ENCODE assay signal across 12 cellular contexts in genomic region chr10:17202506-17202905, GRCh38. TPM values are rescaled to one million over a fixed set of nuclear protein-coding genes. Genes with fewer than 3 reads are reported as not detected.
A peak's percentile ranks its signal among the peaks of the same experiment; 100 is the strongest.
DNase-seq lines count a peak whose midpoint lies in the region; ATAC-seq and TF ChIP-seq lines count a peak whose summit lies in the region.
"Had no signal": no experiment of that assay in that cellular context is flagged by ENCODE, and none has a peak within 500 bp of the region (broad histone marks: within the 10 kb centered on the region; RNA-seq: fewer than 3 reads in every experiment).

No MANE protein-coding gene starts in this region.

- H3K4me1 ChIP-seq in KMS-11 (ENCODE audit: low read depth, poor library complexity, severe bottlenecking) (peaks cover 28% of the 10 kb centered on the region), ectodermal cell (ENCODE audit: control insufficient read depth, insufficient read depth, low read length) (peaks cover 18% of the 10 kb centered on the region)

- H3K4me2 ChIP-seq in KMS-11, result no peak overlapping the region

- no peak overlapping the region for H3K27ac ChIP-seq in CD4-positive, alpha-beta T cell (ENCODE audit: low read depth, low read length)
- H3K27ac ChIP-seq in KMS-11, result no peak overlapping the region
- H3K27ac ChIP-seq in ectodermal cell (ENCODE audit: insufficient read depth, low read depth, low read length, poor library complexity, severe bottlenecking), result peak overlapping the region; percentile 97

- H3K27me3 ChIP-seq in CD4-positive, alpha-beta T cell (ENCODE audit: control insufficient read depth, insufficient read depth, low read length), result no peaks in the 10 kb centered on the region
- H3K27me3 ChIP-seq in KMS-11 (ENCODE audit: insufficient read depth, low read depth) (no peaks in the 10 kb centered on the region), ectodermal cell (ENCODE audit: control insufficient read depth, insufficient read depth, low read length, poor library complexity, severe bottlenecking) (no peaks in the 10 kb centered on the region)

- H3K27ac Mint-ChIP-seq in CD4-positive, alpha-beta T cell, result peak overlapping the region; percentile 96
- H3K27ac Mint-ChIP-seq in neural crest cell (ENCODE audit: unreplicated experiment), result peak overlapping the region; percentile 71
- H3K27ac Mint-ChIP-seq in activated T-helper 2 cell treated with anti-CD3 and anti-CD28 coated beads, Interferon-gamma antibody, Interleukin-2, Interleukin-4, amounts not matched to agents 10 μg/mL and 5 μg/mL and 100 μg/mL, durations not matched to agents 14 hours and 24 hours and 36 hours, result no peak overlapping the region

- H3K9me3 Mint-ChIP-seq in CD4-positive, alpha-beta T cell, result no peaks in the 10 kb centered on the region
- no peaks in the 10 kb centered on the region for H3K9me3 Mint-ChIP-seq in neural crest cell
- H3K9me3 Mint-ChIP-seq in activated T-helper 2 cell treated with anti-CD3 and anti-CD28 coated beads, Interferon-gamma antibody, Interleukin-2, Interleukin-4, amounts not matched to agents 10 μg/mL and 5 μg/mL and 100 μg/mL, durations not matched to agents 14 hours and 24 hours and 36 hours, result no peaks in the 10 kb centered on the region

- H4K20me1 ChIP-seq in KMS-11 (ENCODE audit: insufficient read depth), result no peaks in the 10 kb centered on the region

- peak overlapping the region; percentile 69 for H3K4me3 Mint-ChIP-seq in CD4-positive, alpha-beta T cell
- H3K4me3 Mint-ChIP-seq in neural crest cell, result no peak overlapping the region
- no peak overlapping the region for H3K4me3 Mint-ChIP-seq in activated T-helper 2 cell treated with anti-CD3 and anti-CD28 coated beads, Interferon-gamma antibody, Interleukin-2, Interleukin-4, amounts not matched to agents 10 μg/mL and 5 μg/mL and 100 μg/mL, durations not matched to agents 14 hours and 24 hours and 36 hours (ENCODE audit: low read depth)

- POLR2A ChIA-PET in CD4-positive, alpha-beta T cell (lab: Charles Lee), result interaction anchor here (0.9 to 10.5 kb wide), 4 partner anchors 10 to 385 kb away, joined by 3 to 375 read pairs (median 10); partner anchors contain the start of genes RSU1 and VIM

- TF ChIP-seq CTCF in CD4-positive, alpha-beta T cell (IDR thresholded peaks at IDR 0.05), result no peak
- TF ChIP-seq CTCF in KMS-11 (conservative IDR thresholded peaks at IDR 0.05; ENCODE audit: low read depth, low read length), result no peak
- TF ChIP-seq CTCF in neural crest cell (conservative IDR thresholded peaks at IDR 0.05), result no peak

- H3K4me1 Mint-ChIP-seq in CD4-positive, alpha-beta T cell (ENCODE audit: low read depth), result peaks cover 52% of the 10 kb centered on the region
- H3K4me1 Mint-ChIP-seq in neural crest cell, result peaks cover 51% of the 10 kb centered on the region
- peaks cover 59% of the 10 kb centered on the region for H3K4me1 Mint-ChIP-seq in activated T-helper 2 cell treated with anti-CD3 and anti-CD28 coated beads, Interferon-gamma antibody, Interleukin-2, Interleukin-4, amounts not matched to agents 10 μg/mL and 5 μg/mL and 100 μg/mL, durations not matched to agents 14 hours and 24 hours and 36 hours (ENCODE audit: low read depth)

- no peaks in the 10 kb centered on the region for H3K27me3 Mint-ChIP-seq in CD4-positive, alpha-beta T cell
- no peaks in the 10 kb centered on the region for H3K27me3 Mint-ChIP-seq in neural crest cell (ENCODE audit: low read depth)
- H3K27me3 Mint-ChIP-seq in activated T-helper 2 cell treated with anti-CD3 and anti-CD28 coated beads, Interferon-gamma antibody, Interleukin-2, Interleukin-4, amounts not matched to agents 10 μg/mL and 5 μg/mL and 100 μg/mL, durations not matched to agents 14 hours and 24 hours and 36 hours (ENCODE audit: low read depth), result peaks cover 7% of the 10 kb centered on the region

- H3K9ac ChIP-seq in KMS-11, result no peak overlapping the region

- CTCF ChIA-PET in CD4-positive, alpha-beta T cell (lab: Charles Lee), result no interaction called here

- no peak for ATAC-seq in CD4-positive, alpha-beta T cell (ENCODE audit: poor library complexity)
- ATAC-seq in HG02588 (IDR thresholded peaks at IDR 0.05; ENCODE audit: unreplicated experiment), result no peak
- ATAC-seq: SK-N-SH treated with all-trans-retinoic acid at 6 μM for 48 hours had no signal

- H3K36me3 Mint-ChIP-seq in CD4-positive, alpha-beta T cell (ENCODE audit: low read depth), result no peaks in the 10 kb centered on the region
- no peaks in the 10 kb centered on the region for H3K36me3 Mint-ChIP-seq in neural crest cell (ENCODE audit: low read depth)
- no peaks in the 10 kb centered on the region for H3K36me3 Mint-ChIP-seq in activated T-helper 2 cell treated with anti-CD3 and anti-CD28 coated beads, Interferon-gamma antibody, Interleukin-2, Interleukin-4, amounts not matched to agents 10 μg/mL and 5 μg/mL and 100 μg/mL, durations not matched to agents 14 hours and 24 hours and 36 hours (ENCODE audit: low read depth)

- intact Hi-C loops in CD4-positive, alpha-beta T cell (cut with DNase I, micrococcal nuclease), result loop anchor here in 1 of 2 experiments (10.0 kb wide), 1 partner anchor 178 kb away; no protein-coding TSS in a partner anchor
- intact Hi-C loops in activated T-helper 2 cell treated with anti-CD3 and anti-CD28 coated beads, Interferon-gamma antibody, Interleukin-2, Interleukin-4, amounts not matched to agents 10 μg/mL and 5 μg/mL and 100 μg/mL, durations not matched to agents 14 hours and 24 hours and 36 hours (cut with micrococcal nuclease), result loop anchor here (10.0 kb wide), 1 partner anchor 768 kb away; the partner anchor contains the start of gene PTER

- H3K9me3 ChIP-seq in CD4-positive, alpha-beta T cell (ENCODE audit: control insufficient read depth, low read length), result no peaks in the 10 kb centered on the region
- H3K9me3 ChIP-seq in ectodermal cell (ENCODE audit: control insufficient read depth, low read length), result no peaks in the 10 kb centered on the region

- peaks cover 15% of the 10 kb centered on the region; the same call in 1 of the 2 replicates for H3K79me2 ChIP-seq in KMS-11 (ENCODE audit: insufficient read depth, low read depth)

- WGBS in ectodermal cell, 2 experiments, result 93 to 94% methylated on average over 2 of the region's 2 CpGs

- H3K4me3 ChIP-seq in KMS-11 (IDR thresholded peaks at IDR 0.05; ENCODE audit: insufficient read depth, low read depth, low read length) (no peak overlapping the region), ectodermal cell (ENCODE audit: insufficient read depth, low read depth, low read length) (no peak overlapping the region)

- H2AFZ ChIP-seq in KMS-11 (ENCODE audit: low read depth), result peak overlapping the region; percentile 80

- no peak for DNase-seq in CD4-positive, alpha-beta T cell
- DNase-seq in neural crest cell (ENCODE audit: low read depth, low spot score) (no peak), amygdala (lab: John Stamatoyannopoulos, UW) (no peak), GM03348 (ENCODE audit: low spot score) (no peak)
- DNase-seq in activated T-helper 2 cell treated with anti-CD3 and anti-CD28 coated beads, Interferon-gamma antibody, Interleukin-2, Interleukin-4, amounts not matched to agents 10 μg/mL and 5 μg/mL and 100 μg/mL, durations not matched to agents 14 hours and 24 hours and 36 hours (ENCODE audit: low spot score), result no peak
- DNase-seq: activated CD4-positive, alpha-beta T cell treated with anti-CD3 and anti-CD28 coated beads for 48 hours; AML-193; NCI-H2029 treated with DMSO at 0.1 percent for 48 hours had no signal

- H3K36me3 ChIP-seq in KMS-11 (ENCODE audit: insufficient read depth), result no peaks in the 10 kb centered on the region
- H3K36me3 ChIP-seq in ectodermal cell (ENCODE audit: control insufficient read depth, insufficient read depth, low read length), result no peaks in the 10 kb centered on the region

RNA-seq across cellular contexts. Expression of gene TRDMT1, which starts 1.0 kb away (rescaled TPM):
- total RNA-seq in CD4-positive, alpha-beta T cell, result 10 to 100 TPM; 20.3 to 21.3 TPM
- polyA plus RNA-seq in ectodermal cell (2013, experiment 1 of 4), result 17.3 TPM
- polyA plus RNA-seq in ectodermal cell (2013, experiment 2 of 4), result 22.5 TPM
- polyA plus RNA-seq in ectodermal cell (2013, experiment 3 of 4), result 18.7 TPM
- 18.5 TPM for polyA plus RNA-seq in ectodermal cell (2013, experiment 4 of 4)
- 17.3 and 20.6 TPM in 2 replicates for total RNA-seq in neural crest cell
- total RNA-seq in activated T-helper 2 cell treated with anti-CD3 and anti-CD28 coated beads, Interferon-gamma antibody, Interleukin-2, Interleukin-4, amounts not matched to agents 10 μg/mL and 5 μg/mL and 100 μg/mL, durations not matched to agents 14 hours and 24 hours and 36 hours, result 3.2 and 4.2 TPM in 2 replicates

RNA-seq across cellular contexts. Expression of gene VIM, which starts 25.5 kb away (rescaled TPM):
- 1,000 to 10,000 TPM; 1,576 to 1,603 TPM for total RNA-seq in CD4-positive, alpha-beta T cell
- 1,158 TPM for polyA plus RNA-seq in ectodermal cell (2013, experiment 1 of 4)
- 949 TPM for polyA plus RNA-seq in ectodermal cell (2013, experiment 2 of 4)
- 1,223 TPM for polyA plus RNA-seq in ectodermal cell (2013, experiment 3 of 4)
- 1,264 TPM for polyA plus RNA-seq in ectodermal cell (2013, experiment 4 of 4)
- total RNA-seq in neural crest cell, result 1,786 and 1,791 TPM in 2 replicates
- 337 and 342 TPM in 2 replicates for total RNA-seq in activated T-helper 2 cell treated with anti-CD3 and anti-CD28 coated beads, Interferon-gamma antibody, Interleukin-2, Interleukin-4, amounts not matched to agents 10 μg/mL and 5 μg/mL and 100 μg/mL, durations not matched to agents 14 hours and 24 hours and 36 hours
